ENCODE assay signal across 9 cellular contexts in the genomic region with DNA sequence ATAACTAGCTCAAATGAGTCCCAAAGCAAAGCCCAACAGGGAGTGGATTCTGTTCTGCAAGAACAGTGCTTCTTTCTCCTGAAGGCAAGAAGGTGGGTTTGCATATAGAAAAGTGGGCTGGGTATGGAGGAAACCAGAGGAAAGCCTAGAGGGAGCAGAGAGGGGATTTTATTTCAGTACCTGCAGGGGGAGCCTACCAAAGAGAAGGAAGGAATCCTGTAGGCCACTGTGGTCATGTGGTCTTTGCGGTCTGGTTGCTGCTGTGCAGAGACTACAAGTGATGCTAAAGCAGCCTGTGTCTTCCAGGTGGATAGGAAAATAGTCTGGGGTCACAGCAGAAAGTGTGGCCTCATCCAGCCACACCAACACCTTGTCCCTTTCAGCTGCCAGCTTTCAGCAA. TPM values are rescaled to one million over a fixed set of nuclear protein-coding genes. Genes with fewer than 3 reads are reported as not detected.
DNase-seq lines count a peak whose midpoint lies in the region; ATAC-seq and TF ChIP-seq lines count a peak whose summit lies in the region.
"Had no signal": no experiment of that assay in that cellular context is flagged by ENCODE, and none has a peak within 500 bp of the region (broad histone marks: within the 10 kb centered on the region; RNA-seq: fewer than 3 reads in every experiment).

No MANE protein-coding gene starts in this region.

- H3K4me3 Mint-ChIP-seq in activated naive CD8-positive, alpha-beta T cell treated with anti-CD3 and anti-CD28 coated beads, Interleukin-2, amount 50 U/mL, for 24 hours, result no peak overlapping the region
- H3K4me3 Mint-ChIP-seq in naive B cell, result no peak overlapping the region

- peaks cover 7% of the 10 kb centered on the region for H3K27me3 Mint-ChIP-seq in activated naive CD8-positive, alpha-beta T cell treated with anti-CD3 and anti-CD28 coated beads, Interleukin-2, amount 50 U/mL, for 24 hours
- H3K27me3 Mint-ChIP-seq in naive B cell, result peaks cover 14 to 49% (median 38%) of the 10 kb centered on the region in 3 donors

- H3K4me3 ChIP-seq in KMS-11 (IDR thresholded peaks at IDR 0.05; ENCODE audit: insufficient read depth, low read depth, low read length), result no peak overlapping the region

- no peak overlapping the region for H3K27ac Mint-ChIP-seq in activated naive CD8-positive, alpha-beta T cell treated with anti-CD3 and anti-CD28 coated beads, Interleukin-2, amount 50 U/mL, for 24 hours
- H3K27ac Mint-ChIP-seq in naive B cell, result peak overlapping the region in 1 of 6 donors; percentile 16

- no peaks in the 10 kb centered on the region for H3K79me2 ChIP-seq in KMS-11 (ENCODE audit: insufficient read depth, low read depth)

- no peaks in the 10 kb centered on the region for H3K4me1 Mint-ChIP-seq in activated naive CD8-positive, alpha-beta T cell treated with anti-CD3 and anti-CD28 coated beads, Interleukin-2, amount 50 U/mL, for 24 hours
- no peaks in the 10 kb centered on the region for H3K4me1 Mint-ChIP-seq in naive B cell

- no peaks in the 10 kb centered on the region for H3K36me3 Mint-ChIP-seq in activated naive CD8-positive, alpha-beta T cell treated with anti-CD3 and anti-CD28 coated beads, Interleukin-2, amount 50 U/mL, for 24 hours (ENCODE audit: low read depth)
- H3K36me3 Mint-ChIP-seq in naive B cell, result no peaks in the 10 kb centered on the region

- peak; percentile 36; the same call in 1 of the 2 replicates for TF ChIP-seq CTCF in KMS-11 (conservative IDR thresholded peaks at IDR 0.05; ENCODE audit: low read depth, low read length)

- H3K9me3 Mint-ChIP-seq in activated naive CD8-positive, alpha-beta T cell treated with anti-CD3 and anti-CD28 coated beads, Interleukin-2, amount 50 U/mL, for 24 hours, result no peaks in the 10 kb centered on the region
- no peaks in the 10 kb centered on the region for H3K9me3 Mint-ChIP-seq in naive B cell

- H3K36me3 ChIP-seq in KMS-11 (ENCODE audit: insufficient read depth), result no peaks in the 10 kb centered on the region

- no peaks in the 10 kb centered on the region for H3K27me3 ChIP-seq in KMS-11 (ENCODE audit: insufficient read depth, low read depth)

- no peak overlapping the region for H3K9ac ChIP-seq in KMS-11

- no peak overlapping the region for H3K27ac ChIP-seq in KMS-11

- no peak overlapping the region for H3K4me2 ChIP-seq in KMS-11

- no peak overlapping the region for H2AFZ ChIP-seq in KMS-11 (ENCODE audit: low read depth)

- H3K4me1 ChIP-seq in KMS-11 (ENCODE audit: low read depth, poor library complexity, severe bottlenecking), result no peaks in the 10 kb centered on the region

- ATAC-seq in activated naive CD8-positive, alpha-beta T cell treated with anti-CD3 and anti-CD28 coated beads, Interleukin-2, amount 50 U/mL, for 24 hours, result no peak
- ATAC-seq in naive B cell (ENCODE audit: low read depth in 2 of 2), result peak; percentile 69 to 79
- ATAC-seq in GM21390 (IDR thresholded peaks at IDR 0.05; ENCODE audit: unreplicated experiment), result no peak
- ATAC-seq in GM21723 (IDR thresholded peaks at IDR 0.05; ENCODE audit: unreplicated experiment), result no peak

- DNase-seq in NCI-H146 (lab: John Stamatoyannopoulos, UW) (peak; percentile 11), NCI-H146 treated with DMSO at 0.1 percent for 48 hours (lab: John Stamatoyannopoulos, UW; ENCODE audit: unreplicated experiment) (no peak), naive B cell (peak; percentile 12), SKM-1 treated with dmso at 0.1 percent for 144 hours (lab: John Stamatoyannopoulos, UW; ENCODE audit: unreplicated experiment) (no peak)
- DNase-seq in activated naive CD8-positive, alpha-beta T cell treated with anti-CD3 and anti-CD28 coated beads, Interleukin-2, amount 50 U/mL, for 24 hours, result peak; percentile 15

- no peaks in the 10 kb centered on the region for H4K20me1 ChIP-seq in KMS-11 (ENCODE audit: insufficient read depth)

RNA-seq across cellular contexts. Expression of a gene that starts 33.2 kb away (rescaled TPM):
- 100 to 1,000 TPM in 2 of 6 donors, 10 to 100 TPM in 3, 1 to 10 TPM in 1; 10.0 to 178 (median 50.5) TPM for polyA plus RNA-seq in naive B cell (ENCODE audit: low read depth in 6 of 6)
- polyA plus RNA-seq: AG04450 had no signal

RNA-seq across cellular contexts. Expression of a gene that starts 51.4 kb away (rescaled TPM):
- polyA plus RNA-seq in naive B cell (ENCODE audit: low read depth in 6 of 6), result 10 to 100 TPM in 1 of 6 donors, 1 to 10 TPM in 5; 1.8 to 16.1 (median 4.4) TPM
- polyA plus RNA-seq: AG04450 had no signal

Comparison
In these comparisons a context has a peak if more than half of its experiments do, and no peak if none do; other contexts are left out.
1. DNase-seq: peak in NCI-H146 (single experiment), activated naive CD8-positive, alpha-beta T cell treated with anti-CD3 and anti-CD28 coated beads, Interleukin-2, amount 50 U/mL, for 24 hours (single experiment) and naive B cell (single experiment); none in NCI-H146 treated with DMSO at 0.1 percent for 48 hours (single experiment) and SKM-1 treated with dmso at 0.1 percent for 144 hours (single experiment).
2. ATAC-seq: peak in naive B cell (2 of 2); none in activated naive CD8-positive, alpha-beta T cell treated with anti-CD3 and anti-CD28 coated beads, Interleukin-2, amount 50 U/mL, for 24 hours (single experiment), GM21390 (single experiment) and GM21723 (single experiment).